In the genomic region with DNA sequence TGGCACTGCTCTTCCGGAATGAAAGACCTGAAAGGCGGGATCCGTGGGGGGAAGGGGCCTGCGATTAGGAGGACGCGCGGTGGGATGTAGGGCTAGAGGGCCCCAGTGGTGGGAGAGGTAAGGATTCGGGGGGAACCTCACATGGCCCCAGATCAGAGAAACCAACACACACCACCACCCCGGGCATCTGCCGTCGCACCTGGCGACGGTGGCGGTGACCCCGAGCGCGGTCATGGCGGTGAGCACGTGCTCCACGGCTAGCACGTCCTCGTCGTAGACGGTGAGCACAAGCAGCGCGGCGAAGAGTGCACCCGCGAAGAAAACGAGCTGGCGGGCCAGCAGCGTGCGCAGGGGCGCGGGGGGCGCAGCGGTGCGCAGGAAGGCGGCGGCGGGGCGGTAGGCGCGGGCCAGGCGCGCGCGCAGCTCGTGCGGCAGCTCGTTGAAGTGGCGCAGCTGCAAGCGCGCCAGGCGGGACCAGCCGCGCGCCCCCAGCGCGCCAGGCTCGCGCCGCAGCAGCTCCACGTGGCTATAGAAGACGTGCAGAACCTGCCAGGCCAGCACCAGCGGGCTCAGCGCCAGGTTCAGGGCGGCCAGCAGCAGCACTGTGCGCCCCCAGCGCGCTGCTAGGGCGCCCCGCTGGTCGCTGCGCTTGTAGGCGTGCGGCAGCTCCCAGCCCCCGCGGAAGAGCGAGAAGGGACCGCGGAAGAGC, we compare ENCODE assay signal across 1 cellular context.
TF ChIP-seq lines count a peak whose summit lies in the region.

No MANE protein-coding gene starts in this region.

TF ChIP-seq in WTC11, 78 proteins besides CTCF, POLR2A, EP300 and RAD21 (continued from another document):
- TF ChIP-seq, protein P1, sequence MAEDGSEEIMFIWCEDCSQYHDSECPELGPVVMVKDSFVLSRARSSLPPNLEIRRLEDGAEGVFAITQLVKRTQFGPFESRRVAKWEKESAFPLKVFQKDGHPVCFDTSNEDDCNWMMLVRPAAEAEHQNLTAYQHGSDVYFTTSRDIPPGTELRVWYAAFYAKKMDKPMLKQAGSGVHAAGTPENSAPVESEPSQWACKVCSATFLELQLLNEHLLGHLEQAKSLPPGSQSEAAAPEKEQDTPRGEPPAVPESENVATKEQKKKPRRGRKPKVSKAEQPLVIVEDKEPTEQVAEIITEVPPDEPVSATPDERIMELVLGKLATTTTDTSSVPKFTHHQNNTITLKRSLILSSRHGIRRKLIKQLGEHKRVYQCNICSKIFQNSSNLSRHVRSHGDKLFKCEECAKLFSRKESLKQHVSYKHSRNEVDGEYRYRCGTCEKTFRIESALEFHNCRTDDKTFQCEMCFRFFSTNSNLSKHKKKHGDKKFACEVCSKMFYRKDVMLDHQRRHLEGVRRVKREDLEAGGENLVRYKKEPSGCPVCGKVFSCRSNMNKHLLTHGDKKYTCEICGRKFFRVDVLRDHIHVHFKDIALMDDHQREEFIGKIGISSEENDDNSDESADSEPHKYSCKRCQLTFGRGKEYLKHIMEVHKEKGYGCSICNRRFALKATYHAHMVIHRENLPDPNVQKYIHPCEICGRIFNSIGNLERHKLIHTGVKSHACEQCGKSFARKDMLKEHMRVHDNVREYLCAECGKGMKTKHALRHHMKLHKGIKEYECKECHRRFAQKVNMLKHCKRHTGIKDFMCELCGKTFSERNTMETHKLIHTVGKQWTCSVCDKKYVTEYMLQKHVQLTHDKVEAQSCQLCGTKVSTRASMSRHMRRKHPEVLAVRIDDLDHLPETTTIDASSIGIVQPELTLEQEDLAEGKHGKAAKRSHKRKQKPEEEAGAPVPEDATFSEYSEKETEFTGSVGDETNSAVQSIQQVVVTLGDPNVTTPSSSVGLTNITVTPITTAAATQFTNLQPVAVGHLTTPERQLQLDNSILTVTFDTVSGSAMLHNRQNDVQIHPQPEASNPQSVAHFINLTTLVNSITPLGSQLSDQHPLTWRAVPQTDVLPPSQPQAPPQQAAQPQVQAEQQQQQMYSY (CRISPR knock-in tag; IDR thresholded peaks at IDR 0.05), result peak; percentile 81
- no peak for TF ChIP-seq GABPB1 (CRISPR knock-in tag; IDR thresholded peaks at IDR 0.05)
- no peak for TF ChIP-seq HMGA2 (CRISPR knock-in tag; IDR thresholded peaks at IDR 0.05)
- TF ChIP-seq SOX15 (CRISPR knock-in tag; IDR thresholded peaks at IDR 0.05), result no peak
- TF ChIP-seq, protein P2, sequence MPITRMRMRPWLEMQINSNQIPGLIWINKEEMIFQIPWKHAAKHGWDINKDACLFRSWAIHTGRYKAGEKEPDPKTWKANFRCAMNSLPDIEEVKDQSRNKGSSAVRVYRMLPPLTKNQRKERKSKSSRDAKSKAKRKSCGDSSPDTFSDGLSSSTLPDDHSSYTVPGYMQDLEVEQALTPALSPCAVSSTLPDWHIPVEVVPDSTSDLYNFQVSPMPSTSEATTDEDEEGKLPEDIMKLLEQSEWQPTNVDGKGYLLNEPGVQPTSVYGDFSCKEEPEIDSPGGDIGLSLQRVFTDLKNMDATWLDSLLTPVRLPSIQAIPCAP (CRISPR knock-in tag; IDR thresholded peaks at IDR 0.05), result peak; percentile 99
